ENCODE assay signal across 8 cellular contexts in genomic region chr2:3535467-3535793, GRCh38. TPM values are rescaled to one million over a fixed set of nuclear protein-coding genes. Genes with fewer than 3 reads are reported as not detected.
A peak's percentile ranks its signal among the peaks of the same experiment; 100 is the strongest.
DNase-seq lines count a peak whose midpoint lies in the region; ATAC-seq and TF ChIP-seq lines count a peak whose summit lies in the region.
"Had no signal": no experiment of that assay in that cellular context is flagged by ENCODE, and none has a peak within 500 bp of the region (broad histone marks: within the 10 kb centered on the region; RNA-seq: fewer than 3 reads in every experiment).

No MANE protein-coding gene starts in this region.

- H3K4me3 ChIP-seq in ascending aorta = peak overlapping the region; percentile 46 to 61
- no peak overlapping the region for H3K4me3 ChIP-seq in liver (ENCODE audit: low read depth in 1 of 3, low read length in 3 of 3)
- H3K4me3 ChIP-seq in suprapubic skin = peak overlapping the region; percentile 44

- 80% methylated on average over 5 of the region's 5 CpGs for WGBS in liver
- 43% methylated on average over 5 of the region's 5 CpGs for WGBS in suprapubic skin

- intact Hi-C loops in ascending aorta (cut with DNase I) = no loop called here

- H3K9ac ChIP-seq in liver (ENCODE audit: low read depth in 1 of 2, low read length in 2 of 2) = peak overlapping the region; percentile 7 to 80

- no peaks in the 10 kb centered on the region for H3K9me3 ChIP-seq in ascending aorta
- H3K9me3 ChIP-seq in liver (ENCODE audit: control insufficient read depth in 4 of 4, low read length in 3 of 4) = no peaks in the 10 kb centered on the region
- no peaks in the 10 kb centered on the region for H3K9me3 ChIP-seq in suprapubic skin

- H3K27me3 ChIP-seq in ascending aorta (no peaks in the 10 kb centered on the region), liver (ENCODE audit: control insufficient read depth in 4 of 4, insufficient read depth in 4 of 4, low read length in 3 of 4) (no peaks in the 10 kb centered on the region), suprapubic skin (no peaks in the 10 kb centered on the region)

- peak; percentile 25 for ATAC-seq in HG02885 (IDR thresholded peaks at IDR 0.05; ENCODE audit: poor library complexity, unreplicated experiment)

- DNase-seq in ascending aorta (ENCODE audit: low spot score in 2 of 2) (no peak), suprapubic skin (ENCODE audit: low spot score in 2 of 2) (no peak), NCI-H1694 treated with DMSO at 0.1 percent for 48 hours (lab: John Stamatoyannopoulos, UW) (no peak), SHP77 (lab: John Stamatoyannopoulos, UW) (no peak), SW480 (ENCODE audit: low spot score) (no peak)
- DNase-seq: NCI-H69 had no signal

- peak overlapping the region; percentile 95 to 96 for H3K27ac ChIP-seq in ascending aorta
- H3K27ac ChIP-seq in liver (ENCODE audit: low read depth in 1 of 2, low read length in 2 of 2) = peak overlapping the region; percentile 75 to 96
- peak overlapping the region; percentile 93 for H3K27ac ChIP-seq in suprapubic skin

- TF ChIP-seq EP300 in suprapubic skin (IDR thresholded peaks at IDR 0.05) = no peak

- H3K36me3 ChIP-seq in ascending aorta (peaks cover 5 to 10% of the 10 kb centered on the region in 2 donors), liver (ENCODE audit: control insufficient read depth in 4 of 4, insufficient read depth in 3 of 4, low read depth in 1 of 4, low read length in 3 of 4) (no peaks in the 10 kb centered on the region), suprapubic skin (peaks cover 10% of the 10 kb centered on the region)

- TF ChIP-seq CTCF in ascending aorta (IDR thresholded peaks at IDR 0.05) (no peak), liver (IDR thresholded peaks at IDR 0.05; ENCODE audit: low read depth, low read length, missing input control) (no peak), suprapubic skin (IDR thresholded peaks at IDR 0.05) (no peak)

- no peak for TF ChIP-seq RAD21 in liver (IDR thresholded peaks at IDR 0.05)

- no peak for TF ChIP-seq POLR2A in suprapubic skin (IDR thresholded peaks at IDR 0.05)

- H3K4me1 ChIP-seq in ascending aorta = peaks cover 3 to 18% of the 10 kb centered on the region in 2 donors
- peaks cover 15 to 39% (median 25%) of the 10 kb centered on the region in 4 donors for H3K4me1 ChIP-seq in liver (ENCODE audit: control insufficient read depth in 4 of 4, insufficient read depth in 4 of 4, low read length in 3 of 4)
- peaks cover 17% of the 10 kb centered on the region for H3K4me1 ChIP-seq in suprapubic skin

TF ChIP-seq in liver, 16 proteins besides CTCF, POLR2A, EP300 and RAD21:
- TF ChIP-seq NR2F2 (IDR thresholded peaks at IDR 0.05) (no peak), TAF1 (conservative IDR thresholded peaks at IDR 0.05) (no peak), HNF4A (conservative IDR thresholded peaks at IDR 0.05) (no peak), RXRA (IDR thresholded peaks at IDR 0.05) (no peak)

RNA-seq across cellular contexts. Expression of gene ADI1, which starts 16.1 kb away (rescaled TPM):
- total RNA-seq in ascending aorta (40.9 TPM), liver (100 to 1,000 TPM in 1 of 2 donors, 10 to 100 TPM in 1; 56.2 to 154 TPM), suprapubic skin (10 to 100 TPM; 39.2 to 54.4 (median 45.4) TPM)
- polyA plus RNA-seq in liver = 100 to 1,000 TPM; 163 to 660 TPM

RNA-seq across cellular contexts. Expression of gene RNASEH1, which starts 22.7 kb away (rescaled TPM):
- 9.3 TPM for total RNA-seq in ascending aorta
- 10 to 100 TPM; 10.2 to 18.7 TPM for total RNA-seq in liver
- polyA plus RNA-seq in liver = 10 to 100 TPM; 12.0 to 13.8 TPM
- total RNA-seq in suprapubic skin = 10 to 100 TPM in 3 of 4 donors, 1 to 10 TPM in 1; 9.8 to 18.1 (median 15.4) TPM

RNA-seq across cellular contexts. Expression of gene RPS7, which starts 39.6 kb away (rescaled TPM):
- total RNA-seq in ascending aorta = 1,995 TPM
- 100 to 1,000 TPM; 523 to 852 TPM for total RNA-seq in liver
- polyA plus RNA-seq in liver = 100 to 1,000 TPM; 315 to 610 TPM
- total RNA-seq in suprapubic skin = 1,000 to 10,000 TPM; 1,595 to 3,203 (median 2,542) TPM

RNA-seq across cellular contexts. Expression of gene COLEC11, which starts 59.5 kb away (rescaled TPM):
- total RNA-seq in ascending aorta (0.75 TPM), liver (10 to 100 TPM; 31.0 to 62.7 TPM), suprapubic skin (under 1 TPM in 2 of 4 donors, not detected in 2; 0.39 to 0.68 TPM)
- polyA plus RNA-seq in liver = 100 to 1,000 TPM in 1 of 2 donors, 10 to 100 TPM in 1; 79.1 to 100 TPM

Comparison
In these comparisons a context has a peak if more than half of its experiments do, and no peak if none do; other contexts are left out.
1. H3K4me3 ChIP-seq: peak in ascending aorta (2 of 2) and suprapubic skin (single experiment); none in liver (0 of 3).
2. Peak in every context shown above with its lines, with median percentiles within 50 percentile points of each other: H3K27ac ChIP-seq.